ENCODE assay signal across 15 cellular contexts in the genomic region with DNA sequence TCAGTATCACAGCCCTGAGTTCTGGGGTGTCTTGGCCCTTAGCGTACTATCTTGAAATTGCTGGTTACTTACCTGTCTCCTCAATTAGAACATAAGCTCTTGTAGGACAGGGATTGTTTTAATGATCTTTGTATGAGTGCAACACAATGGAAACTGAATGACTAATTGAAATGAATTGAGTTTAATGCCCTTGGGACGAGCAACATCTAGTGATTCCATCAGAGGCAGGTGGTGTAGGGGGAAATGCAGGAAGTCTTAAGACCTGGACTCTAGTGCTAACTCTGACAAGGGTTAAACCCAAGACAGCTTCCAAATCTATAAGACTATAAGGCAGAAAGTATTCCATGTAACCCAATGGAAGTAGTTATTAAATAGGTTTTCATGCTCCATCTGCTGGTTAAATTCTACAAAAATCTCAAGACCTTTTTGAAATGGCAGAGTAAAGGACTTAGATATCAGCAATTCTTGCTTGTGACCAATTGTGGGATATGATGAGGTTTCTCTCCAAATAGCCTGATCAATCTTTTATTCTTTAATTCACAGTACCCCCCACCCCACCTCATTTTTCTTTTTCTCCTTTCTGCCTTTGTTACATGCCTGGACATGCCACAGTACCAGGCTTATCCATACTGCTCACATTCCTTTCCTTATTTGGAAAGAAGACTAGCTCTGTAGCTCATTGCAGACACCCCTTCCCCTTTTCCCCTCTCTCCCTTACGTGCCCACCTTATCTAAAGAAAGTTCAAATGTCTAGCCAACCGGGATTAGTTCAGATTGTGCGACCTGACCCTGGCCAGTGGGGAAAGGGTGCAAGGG.
DNase-seq lines count a peak whose midpoint lies in the region; FAIRE-seq and TF ChIP-seq lines count a peak whose summit lies in the region.
"Had no signal": no experiment of that assay in that cellular context is flagged by ENCODE, and none has a peak within 500 bp of the region (broad histone marks: within the 10 kb centered on the region; RNA-seq: fewer than 3 reads in every experiment).

No MANE protein-coding gene starts in this region.

- H3K4me3 Mint-ChIP-seq in chondrocyte (ENCODE audit: unreplicated experiment) (no peak overlapping the region), mesothelial cell of epicardium (no peak overlapping the region)
- H3K4me3 Mint-ChIP-seq: activated CD4-positive, alpha-beta T cell treated with anti-CD3 and anti-CD28 coated beads for 36 hours; IgD-negative memory B cell; natural killer cell had no signal

- peaks cover 14% of the 10 kb centered on the region for H3K4me1 Mint-ChIP-seq in chondrocyte (ENCODE audit: low read depth)
- peaks cover 12% of the 10 kb centered on the region for H3K4me1 Mint-ChIP-seq in mesothelial cell of epicardium
- H3K4me1 Mint-ChIP-seq: activated CD4-positive, alpha-beta T cell treated with anti-CD3 and anti-CD28 coated beads for 36 hours; natural killer cell had no signal

- H3K27ac Mint-ChIP-seq in chondrocyte (ENCODE audit: unreplicated experiment): peak overlapping the region; percentile 83
- H3K27ac Mint-ChIP-seq in mesothelial cell of epicardium: peak overlapping the region; percentile 81
- H3K27ac Mint-ChIP-seq: activated CD4-positive, alpha-beta T cell treated with anti-CD3 and anti-CD28 coated beads for 36 hours; IgD-negative memory B cell; natural killer cell had no signal

- in situ Hi-C loops in KBM-7 (cut with MboI; ENCODE audit: low pct_unique_long_range_greater_than_20kb, low sequenced_read_pairs): no loop called here

- POLR2A ChIA-PET in GM10248 (lab: Yijun Ruan, JAX): no interaction called here

- peak; percentile 81 for TF ChIP-seq CTCF in chondrocyte (IDR thresholded peaks at IDR 0.05)
- TF ChIP-seq CTCF in mesothelial cell of epicardium (IDR thresholded peaks at IDR 0.05; ENCODE audit: unreplicated experiment): no peak
- no peak for TF ChIP-seq CTCF in GM10248 (IDR thresholded peaks at IDR 0.05; ENCODE audit: control extremely low read depth, extremely low read depth, low read depth, missing control alignments)

- H3K27me3 Mint-ChIP-seq in chondrocyte (ENCODE audit: low read depth): no peaks in the 10 kb centered on the region
- no peaks in the 10 kb centered on the region for H3K27me3 Mint-ChIP-seq in mesothelial cell of epicardium (ENCODE audit: low read depth)
- H3K27me3 Mint-ChIP-seq: activated CD4-positive, alpha-beta T cell treated with anti-CD3 and anti-CD28 coated beads for 36 hours had no signal

- no peak for TF ChIP-seq EP300 in Ishikawa (IDR thresholded peaks at IDR 0.05; ENCODE audit: borderline replicate concordance)

- H3K9me3 Mint-ChIP-seq in chondrocyte (ENCODE audit: low read depth) (peaks cover 2% of the 10 kb centered on the region), mesothelial cell of epicardium (peaks cover 22% of the 10 kb centered on the region)

- H3K36me3 Mint-ChIP-seq in chondrocyte (ENCODE audit: low read depth) (peaks cover 2% of the 10 kb centered on the region), mesothelial cell of epicardium (peaks cover 8% of the 10 kb centered on the region)
- H3K36me3 Mint-ChIP-seq: IgD-negative memory B cell, natural killer cell had no signal

- CTCF ChIA-PET in GM10248 (lab: Yijun Ruan, JAX): no interaction called here

- DNase-seq in AG20443 (ENCODE audit: low spot score): peak; percentile 24
- DNase-seq in chondrocyte (ENCODE audit: low spot score): no peak
- no peak for DNase-seq in mesothelial cell of epicardium (ENCODE audit: low spot score in 2 of 2, unreplicated experiment in 2 of 2)
- no peak for DNase-seq in KBM-7
- DNase-seq in urothelium cell line (ENCODE audit: low spot score): no peak
- no peak for DNase-seq in GM10248 (ENCODE audit: extremely low spot score)
- DNase-seq in anterior cingulate cortex (lab: John Stamatoyannopoulos, UW): no peak
- DNase-seq: activated CD4-positive, alpha-beta T cell treated with anti-CD3 and anti-CD28 coated beads for 36 hours; activated gamma-delta T cell treated with Interleukin-2 at 50 U/mL for 16 hours; Calu3; natural killer cell; SIG-M5; stimulated activated CD4-positive, alpha-beta T cell treated with anti-CD3 and anti-CD28 coated beads, Interleukin-1b, Interleukin-23, amount 100 ng/mL, for 48 hours had no signal

- TF ChIP-seq RAD21 in Ishikawa (IDR thresholded peaks at IDR 0.05; ENCODE audit: low read depth): peak; percentile 36; the same call in 1 of the 2 replicates

- FAIRE-seq in urothelium cell line (lab: Jason Lieb, UNC): no peak

TF ChIP-seq in Ishikawa, 13 proteins besides CTCF, POLR2A, EP300 and RAD21:
- TF ChIP-seq ZBTB7A (IDR thresholded peaks at IDR 0.05; ENCODE audit: low read depth) (no peak), TCF12 (IDR thresholded peaks at IDR 0.05; ENCODE audit: low read depth) (no peak), TAF1 (IDR thresholded peaks at IDR 0.05; ENCODE audit: low read depth) (no peak), TEAD4 (IDR thresholded peaks at IDR 0.05) (no peak), CEBPB (IDR thresholded peaks at IDR 0.05) (no peak), FOXM1 (IDR thresholded peaks at IDR 0.05; ENCODE audit: borderline replicate concordance, low read depth) (no peak), EGR1 (IDR thresholded peaks at IDR 0.05) (no peak), NFIC (IDR thresholded peaks at IDR 0.05) (no peak), YY1 (IDR thresholded peaks at IDR 0.05; ENCODE audit: low read depth) (no peak), CREB1 (IDR thresholded peaks at IDR 0.05; ENCODE audit: low read depth) (no peak)
- TF ChIP-seq, protein P1, sequence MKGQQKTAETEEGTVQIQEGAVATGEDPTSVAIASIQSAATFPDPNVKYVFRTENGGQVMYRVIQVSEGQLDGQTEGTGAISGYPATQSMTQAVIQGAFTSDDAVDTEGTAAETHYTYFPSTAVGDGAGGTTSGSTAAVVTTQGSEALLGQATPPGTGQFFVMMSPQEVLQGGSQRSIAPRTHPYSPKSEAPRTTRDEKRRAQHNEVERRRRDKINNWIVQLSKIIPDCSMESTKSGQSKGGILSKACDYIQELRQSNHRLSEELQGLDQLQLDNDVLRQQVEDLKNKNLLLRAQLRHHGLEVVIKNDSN (IDR thresholded peaks at IDR 0.05): no peak
- TF ChIP-seq, protein P2, sequence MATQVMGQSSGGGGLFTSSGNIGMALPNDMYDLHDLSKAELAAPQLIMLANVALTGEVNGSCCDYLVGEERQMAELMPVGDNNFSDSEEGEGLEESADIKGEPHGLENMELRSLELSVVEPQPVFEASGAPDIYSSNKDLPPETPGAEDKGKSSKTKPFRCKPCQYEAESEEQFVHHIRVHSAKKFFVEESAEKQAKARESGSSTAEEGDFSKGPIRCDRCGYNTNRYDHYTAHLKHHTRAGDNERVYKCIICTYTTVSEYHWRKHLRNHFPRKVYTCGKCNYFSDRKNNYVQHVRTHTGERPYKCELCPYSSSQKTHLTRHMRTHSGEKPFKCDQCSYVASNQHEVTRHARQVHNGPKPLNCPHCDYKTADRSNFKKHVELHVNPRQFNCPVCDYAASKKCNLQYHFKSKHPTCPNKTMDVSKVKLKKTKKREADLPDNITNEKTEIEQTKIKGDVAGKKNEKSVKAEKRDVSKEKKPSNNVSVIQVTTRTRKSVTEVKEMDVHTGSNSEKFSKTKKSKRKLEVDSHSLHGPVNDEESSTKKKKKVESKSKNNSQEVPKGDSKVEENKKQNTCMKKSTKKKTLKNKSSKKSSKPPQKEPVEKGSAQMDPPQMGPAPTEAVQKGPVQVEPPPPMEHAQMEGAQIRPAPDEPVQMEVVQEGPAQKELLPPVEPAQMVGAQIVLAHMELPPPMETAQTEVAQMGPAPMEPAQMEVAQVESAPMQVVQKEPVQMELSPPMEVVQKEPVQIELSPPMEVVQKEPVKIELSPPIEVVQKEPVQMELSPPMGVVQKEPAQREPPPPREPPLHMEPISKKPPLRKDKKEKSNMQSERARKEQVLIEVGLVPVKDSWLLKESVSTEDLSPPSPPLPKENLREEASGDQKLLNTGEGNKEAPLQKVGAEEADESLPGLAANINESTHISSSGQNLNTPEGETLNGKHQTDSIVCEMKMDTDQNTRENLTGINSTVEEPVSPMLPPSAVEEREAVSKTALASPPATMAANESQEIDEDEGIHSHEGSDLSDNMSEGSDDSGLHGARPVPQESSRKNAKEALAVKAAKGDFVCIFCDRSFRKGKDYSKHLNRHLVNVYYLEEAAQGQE (IDR thresholded peaks at IDR 0.05; ENCODE audit: low read depth): no peak
- TF ChIP-seq, protein P3, sequence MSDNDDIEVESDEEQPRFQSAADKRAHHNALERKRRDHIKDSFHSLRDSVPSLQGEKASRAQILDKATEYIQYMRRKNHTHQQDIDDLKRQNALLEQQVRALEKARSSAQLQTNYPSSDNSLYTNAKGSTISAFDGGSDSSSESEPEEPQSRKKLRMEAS (IDR thresholded peaks at IDR 0.05): no peak
